In the genomic region with DNA sequence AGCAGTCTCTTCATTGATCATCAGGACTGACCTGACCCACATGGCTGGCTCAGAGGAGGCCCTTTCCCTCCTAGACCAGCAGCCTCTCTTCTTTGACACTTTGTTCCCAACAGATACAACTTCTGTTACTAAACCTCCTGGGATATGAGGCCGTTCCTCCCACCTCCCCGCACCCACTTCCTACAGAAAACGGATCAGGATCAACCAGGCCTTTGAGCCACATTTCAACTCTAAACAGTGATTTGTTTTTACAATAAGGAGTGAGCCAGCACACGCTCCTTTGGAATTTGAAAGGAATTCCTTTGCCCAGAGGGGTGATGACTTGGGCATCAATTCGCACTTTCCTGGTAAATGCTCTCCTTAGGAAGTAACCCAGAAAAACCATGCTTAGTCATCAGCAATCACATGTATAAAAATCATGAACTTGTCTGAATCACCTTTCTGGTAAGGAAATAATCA, we compare ENCODE assay signal across 1 cellular context.
A peak's percentile ranks its signal among the peaks of the same experiment; 100 is the strongest.
TF ChIP-seq lines count a peak whose summit lies in the region.

No MANE protein-coding gene starts in this region.

TF ChIP-seq in SK-N-SH, 30 proteins besides CTCF, POLR2A, EP300 and RAD21 (continued from another document):
- TF ChIP-seq MEF2A (IDR thresholded peaks at IDR 0.05; ENCODE audit: borderline replicate concordance, low read depth) (no peak; the same call in 1 of the 2 replicates), JUND (IDR thresholded peaks at IDR 0.05) (peak; percentile 72), RCOR1 (IDR thresholded peaks at IDR 0.05; ENCODE audit: low read length) (no peak), SIN3A (IDR thresholded peaks at IDR 0.05; ENCODE audit: borderline replicate concordance, low read depth, low read length) (no peak), TCF12 (IDR thresholded peaks at IDR 0.05) (peak; percentile 78), ELF1 (IDR thresholded peaks at IDR 0.05) (no peak), TEAD4 (IDR thresholded peaks at IDR 0.05; ENCODE audit: borderline replicate concordance, insufficient read depth) (peak; percentile 48; the same call in 1 of the 2 replicates), CHD2 (IDR thresholded peaks at IDR 0.05; ENCODE audit: low read length, partially characterized antibody) (no peak), RXRA (IDR thresholded peaks at IDR 0.05; ENCODE audit: borderline replicate concordance, low read depth) (peak; percentile 65; the same call in 1 of the 2 replicates), NRF1 (IDR thresholded peaks at IDR 0.05; ENCODE audit: low read depth, low read length) (no peak), FOXJ3 (CRISPR knock-in tag; IDR thresholded peaks at IDR 0.05) (no peak), YY1 (IDR thresholded peaks at IDR 0.05; ENCODE audit: low read depth) (no peak), EZH2phosphoT487 (IDR thresholded peaks at IDR 0.05; ENCODE audit: borderline replicate concordance, low read depth) (no peak), NFIC (IDR thresholded peaks at IDR 0.05; ENCODE audit: borderline replicate concordance) (peak; percentile 41; the same call in 1 of the 2 replicates), GATA2 (CRISPR knock-in tag; IDR thresholded peaks at IDR 0.05) (no peak), FOXM1 (IDR thresholded peaks at IDR 0.05; ENCODE audit: low read depth) (no peak), TAF1 (IDR thresholded peaks at IDR 0.05; ENCODE audit: borderline replicate concordance, low read depth, low read length) (no peak), GABPA (IDR thresholded peaks at IDR 0.05; ENCODE audit: low read depth) (no peak), RFX5 (IDR thresholded peaks at IDR 0.05; ENCODE audit: low read length) (no peak)
- TF ChIP-seq, protein P1, sequence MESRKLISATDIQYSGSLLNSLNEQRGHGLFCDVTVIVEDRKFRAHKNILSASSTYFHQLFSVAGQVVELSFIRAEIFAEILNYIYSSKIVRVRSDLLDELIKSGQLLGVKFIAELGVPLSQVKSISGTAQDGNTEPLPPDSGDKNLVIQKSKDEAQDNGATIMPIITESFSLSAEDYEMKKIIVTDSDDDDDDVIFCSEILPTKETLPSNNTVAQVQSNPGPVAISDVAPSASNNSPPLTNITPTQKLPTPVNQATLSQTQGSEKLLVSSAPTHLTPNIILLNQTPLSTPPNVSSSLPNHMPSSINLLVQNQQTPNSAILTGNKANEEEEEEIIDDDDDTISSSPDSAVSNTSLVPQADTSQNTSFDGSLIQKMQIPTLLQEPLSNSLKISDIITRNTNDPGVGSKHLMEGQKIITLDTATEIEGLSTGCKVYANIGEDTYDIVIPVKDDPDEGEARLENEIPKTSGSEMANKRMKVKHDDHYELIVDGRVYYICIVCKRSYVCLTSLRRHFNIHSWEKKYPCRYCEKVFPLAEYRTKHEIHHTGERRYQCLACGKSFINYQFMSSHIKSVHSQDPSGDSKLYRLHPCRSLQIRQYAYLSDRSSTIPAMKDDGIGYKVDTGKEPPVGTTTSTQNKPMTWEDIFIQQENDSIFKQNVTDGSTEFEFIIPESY (IDR thresholded peaks at IDR 0.05; ENCODE audit: borderline replicate concordance, low read depth): peak; percentile 50; the same call in 1 of the 2 replicates
- TF ChIP-seq, protein P2, sequence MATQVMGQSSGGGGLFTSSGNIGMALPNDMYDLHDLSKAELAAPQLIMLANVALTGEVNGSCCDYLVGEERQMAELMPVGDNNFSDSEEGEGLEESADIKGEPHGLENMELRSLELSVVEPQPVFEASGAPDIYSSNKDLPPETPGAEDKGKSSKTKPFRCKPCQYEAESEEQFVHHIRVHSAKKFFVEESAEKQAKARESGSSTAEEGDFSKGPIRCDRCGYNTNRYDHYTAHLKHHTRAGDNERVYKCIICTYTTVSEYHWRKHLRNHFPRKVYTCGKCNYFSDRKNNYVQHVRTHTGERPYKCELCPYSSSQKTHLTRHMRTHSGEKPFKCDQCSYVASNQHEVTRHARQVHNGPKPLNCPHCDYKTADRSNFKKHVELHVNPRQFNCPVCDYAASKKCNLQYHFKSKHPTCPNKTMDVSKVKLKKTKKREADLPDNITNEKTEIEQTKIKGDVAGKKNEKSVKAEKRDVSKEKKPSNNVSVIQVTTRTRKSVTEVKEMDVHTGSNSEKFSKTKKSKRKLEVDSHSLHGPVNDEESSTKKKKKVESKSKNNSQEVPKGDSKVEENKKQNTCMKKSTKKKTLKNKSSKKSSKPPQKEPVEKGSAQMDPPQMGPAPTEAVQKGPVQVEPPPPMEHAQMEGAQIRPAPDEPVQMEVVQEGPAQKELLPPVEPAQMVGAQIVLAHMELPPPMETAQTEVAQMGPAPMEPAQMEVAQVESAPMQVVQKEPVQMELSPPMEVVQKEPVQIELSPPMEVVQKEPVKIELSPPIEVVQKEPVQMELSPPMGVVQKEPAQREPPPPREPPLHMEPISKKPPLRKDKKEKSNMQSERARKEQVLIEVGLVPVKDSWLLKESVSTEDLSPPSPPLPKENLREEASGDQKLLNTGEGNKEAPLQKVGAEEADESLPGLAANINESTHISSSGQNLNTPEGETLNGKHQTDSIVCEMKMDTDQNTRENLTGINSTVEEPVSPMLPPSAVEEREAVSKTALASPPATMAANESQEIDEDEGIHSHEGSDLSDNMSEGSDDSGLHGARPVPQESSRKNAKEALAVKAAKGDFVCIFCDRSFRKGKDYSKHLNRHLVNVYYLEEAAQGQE (IDR thresholded peaks at IDR 0.05; ENCODE audit: low read depth, low read length): no peak
- TF ChIP-seq, protein P3, sequence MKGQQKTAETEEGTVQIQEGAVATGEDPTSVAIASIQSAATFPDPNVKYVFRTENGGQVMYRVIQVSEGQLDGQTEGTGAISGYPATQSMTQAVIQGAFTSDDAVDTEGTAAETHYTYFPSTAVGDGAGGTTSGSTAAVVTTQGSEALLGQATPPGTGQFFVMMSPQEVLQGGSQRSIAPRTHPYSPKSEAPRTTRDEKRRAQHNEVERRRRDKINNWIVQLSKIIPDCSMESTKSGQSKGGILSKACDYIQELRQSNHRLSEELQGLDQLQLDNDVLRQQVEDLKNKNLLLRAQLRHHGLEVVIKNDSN (IDR thresholded peaks at IDR 0.05; ENCODE audit: borderline replicate concordance, low read depth): no peak
- TF ChIP-seq, protein P4, sequence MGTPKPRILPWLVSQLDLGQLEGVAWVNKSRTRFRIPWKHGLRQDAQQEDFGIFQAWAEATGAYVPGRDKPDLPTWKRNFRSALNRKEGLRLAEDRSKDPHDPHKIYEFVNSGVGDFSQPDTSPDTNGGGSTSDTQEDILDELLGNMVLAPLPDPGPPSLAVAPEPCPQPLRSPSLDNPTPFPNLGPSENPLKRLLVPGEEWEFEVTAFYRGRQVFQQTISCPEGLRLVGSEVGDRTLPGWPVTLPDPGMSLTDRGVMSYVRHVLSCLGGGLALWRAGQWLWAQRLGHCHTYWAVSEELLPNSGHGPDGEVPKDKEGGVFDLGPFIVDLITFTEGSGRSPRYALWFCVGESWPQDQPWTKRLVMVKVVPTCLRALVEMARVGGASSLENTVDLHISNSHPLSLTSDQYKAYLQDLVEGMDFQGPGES (IDR thresholded peaks at IDR 0.05; ENCODE audit: low read depth, low read length): no peak
- TF ChIP-seq, protein P5, sequence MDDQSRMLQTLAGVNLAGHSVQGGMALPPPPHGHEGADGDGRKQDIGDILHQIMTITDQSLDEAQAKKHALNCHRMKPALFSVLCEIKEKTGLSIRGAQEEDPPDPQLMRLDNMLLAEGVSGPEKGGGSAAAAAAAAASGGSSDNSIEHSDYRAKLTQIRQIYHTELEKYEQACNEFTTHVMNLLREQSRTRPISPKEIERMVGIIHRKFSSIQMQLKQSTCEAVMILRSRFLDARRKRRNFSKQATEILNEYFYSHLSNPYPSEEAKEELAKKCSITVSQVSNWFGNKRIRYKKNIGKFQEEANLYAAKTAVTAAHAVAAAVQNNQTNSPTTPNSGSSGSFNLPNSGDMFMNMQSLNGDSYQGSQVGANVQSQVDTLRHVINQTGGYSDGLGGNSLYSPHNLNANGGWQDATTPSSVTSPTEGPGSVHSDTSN (IDR thresholded peaks at IDR 0.05): peak; percentile 68
- TF ChIP-seq, protein P6, sequence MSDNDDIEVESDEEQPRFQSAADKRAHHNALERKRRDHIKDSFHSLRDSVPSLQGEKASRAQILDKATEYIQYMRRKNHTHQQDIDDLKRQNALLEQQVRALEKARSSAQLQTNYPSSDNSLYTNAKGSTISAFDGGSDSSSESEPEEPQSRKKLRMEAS (IDR thresholded peaks at IDR 0.05; ENCODE audit: low read depth): peak; percentile 88
- TF ChIP-seq, protein P7, sequence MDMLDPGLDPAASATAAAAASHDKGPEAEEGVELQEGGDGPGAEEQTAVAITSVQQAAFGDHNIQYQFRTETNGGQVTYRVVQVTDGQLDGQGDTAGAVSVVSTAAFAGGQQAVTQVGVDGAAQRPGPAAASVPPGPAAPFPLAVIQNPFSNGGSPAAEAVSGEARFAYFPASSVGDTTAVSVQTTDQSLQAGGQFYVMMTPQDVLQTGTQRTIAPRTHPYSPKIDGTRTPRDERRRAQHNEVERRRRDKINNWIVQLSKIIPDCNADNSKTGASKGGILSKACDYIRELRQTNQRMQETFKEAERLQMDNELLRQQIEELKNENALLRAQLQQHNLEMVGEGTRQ (IDR thresholded peaks at IDR 0.05; ENCODE audit: borderline replicate concordance, low read depth, low read length): no peak
